ENCODE assay signal across 23 cellular contexts in genomic region chr9:129952337-129952736, GRCh38.
A peak's percentile ranks its signal among the peaks of the same experiment; 100 is the strongest.
DNase-seq lines count a peak whose midpoint lies in the region; ATAC-seq, FAIRE-seq and TF ChIP-seq lines count a peak whose summit lies in the region.
"Had no signal": no experiment of that assay in that cellular context is flagged by ENCODE, and none has a peak within 500 bp of the region (broad histone marks: within the 10 kb centered on the region; RNA-seq: fewer than 3 reads in every experiment).

No MANE protein-coding gene starts in this region.

- H3K9me3 Mint-ChIP-seq in activated CD4-positive, alpha-beta T cell treated with anti-CD3 and anti-CD28 coated beads for 36 hours (ENCODE audit: low read depth) = no peaks in the 10 kb centered on the region
- H3K9me3 Mint-ChIP-seq: CD4-positive, alpha-beta memory T cell; H9 had no signal

- no peak for ATAC-seq in activated CD4-positive, alpha-beta T cell treated with anti-CD3 and anti-CD28 coated beads for 36 hours
- ATAC-seq in HepG2 (no peak), right lobe of liver (no peak), HG03378 (IDR thresholded peaks at IDR 0.05; ENCODE audit: unreplicated experiment) (no peak)
- ATAC-seq: PC-3 had no signal

- H3K79me2 ChIP-seq in HepG2 (ENCODE audit: insufficient read depth, low read length) = no peaks in the 10 kb centered on the region

- no peak overlapping the region for H3K27ac ChIP-seq in HepG2 (ENCODE audit: extremely low read length, insufficient read depth, low read length)
- H3K27ac ChIP-seq in right lobe of liver = no peak overlapping the region
- H3K27ac ChIP-seq in esophagus muscularis mucosa (replicated peaks in 1 of 4) = peak overlapping the region in 3 of 4 donors; percentile 20 to 82 (median 79)

- H3K9me3 ChIP-seq in HepG2 (ENCODE audit: low read length) (no peaks in the 10 kb centered on the region), right lobe of liver (no peaks in the 10 kb centered on the region), esophagus muscularis mucosa (no peaks in the 10 kb centered on the region)
- H3K9me3 ChIP-seq: MG63 had no signal

- intact Hi-C loops in activated CD4-positive, alpha-beta T cell treated with anti-CD3 and anti-CD28 coated beads for 36 hours (cut with DNase I, micrococcal nuclease) = no loop called here
- intact Hi-C loops in HepG2 (cut with micrococcal nuclease; ENCODE audit: unreplicated experiment) = no loop called here
- intact Hi-C loops in right lobe of liver (cut with DNase I) = no loop called here
- intact Hi-C loops in esophagus muscularis mucosa (cut with DNase I) = no loop called here

- no peak for TF ChIP-seq RAD21 in HepG2 (CRISPR knock-in tag; IDR thresholded peaks at IDR 0.05)

- no peak for FAIRE-seq in HepG2 (lab: Jason Lieb, UNC)

- peaks cover 53% of the 10 kb centered on the region for H3K4me1 Mint-ChIP-seq in activated CD4-positive, alpha-beta T cell treated with anti-CD3 and anti-CD28 coated beads for 36 hours

- peak overlapping the region; percentile 42 for H3K27ac Mint-ChIP-seq in activated CD4-positive, alpha-beta T cell treated with anti-CD3 and anti-CD28 coated beads for 36 hours
- H3K27ac Mint-ChIP-seq: B cell, H9 had no signal

- H4K20me1 ChIP-seq in HepG2 (ENCODE audit: insufficient read depth, low read length) = no peaks in the 10 kb centered on the region

- peaks cover 7% of the 10 kb centered on the region for H3K4me1 ChIP-seq in HepG2 (ENCODE audit: insufficient read depth, low read length)
- H3K4me1 ChIP-seq in right lobe of liver = peaks cover 0 to 10% (median 0%) of the 10 kb centered on the region in 4 donors
- H3K4me1 ChIP-seq in esophagus muscularis mucosa = peaks cover 0 to 64% (median 56%) of the 10 kb centered on the region in 4 donors

- H3K4me2 ChIP-seq in HepG2 (ENCODE audit: low read depth, low read length) = no peak overlapping the region

- H3K36me3 ChIP-seq in HepG2 (replicated peaks in 1 of 2; ENCODE audit: control insufficient read depth in 1 of 2, insufficient read depth in 2 of 2, low read length in 2 of 2) (peaks cover 0 to 13% of the 10 kb centered on the region in 2 experiments; a peak in 1 of 5 replicates), right lobe of liver (peaks cover 0 to 3% (median 0%) of the 10 kb centered on the region in 4 donors), esophagus muscularis mucosa (peaks cover 10 to 52% (median 28%) of the 10 kb centered on the region in 4 donors)

- TF ChIP-seq POLR2A in HepG2 (IDR thresholded peaks at IDR 0.05; ENCODE audit: insufficient read depth in 1 of 2, low read depth in 2 of 2, low read length in 2 of 2) (no peak), right lobe of liver (IDR thresholded peaks at IDR 0.05) (no peak), esophagus muscularis mucosa (IDR thresholded peaks at IDR 0.05; ENCODE audit: low read depth) (no peak)

- BruUV-seq in HepG2 (replicated peaks; lab: Mats Ljungman, UMichigan) = no TSS peak

- no peak for DNase-seq in activated CD4-positive, alpha-beta T cell treated with anti-CD3 and anti-CD28 coated beads for 36 hours
- no peak for DNase-seq in activated CD4-positive, alpha-beta T cell treated with anti-CD3 and anti-CD28 coated beads for 4 hours
- DNase-seq in HepG2 (ENCODE audit: low spot score) (no peak), right lobe of liver (no peak), esophagus muscularis mucosa (ENCODE audit: extremely low spot score) (no peak), GDM1 (lab: John Stamatoyannopoulos, UW) (no peak), NCI-H146 (lab: John Stamatoyannopoulos, UW) (no peak)
- DNase-seq: 8988T; CD4-positive, alpha-beta memory T cell; DMS153; GF-D8; H9; Kasumi-1; MG63; NCI-H1048; NCI-H1436; NCI-H2029; NCI-H345; NCI-H526; PC-3; RPMI8226 had no signal

- H3K9ac ChIP-seq in HepG2 (ENCODE audit: insufficient read depth, low read depth, low read length) = no peak overlapping the region

- TF ChIP-seq CTCF in HepG2 (CRISPR knock-in tag; IDR thresholded peaks at IDR 0.05) (no peak), right lobe of liver (IDR thresholded peaks at IDR 0.05) (no peak), esophagus muscularis mucosa (IDR thresholded peaks at IDR 0.05) (no peak)

- H3K36me3 Mint-ChIP-seq in activated CD4-positive, alpha-beta T cell treated with anti-CD3 and anti-CD28 coated beads for 36 hours (ENCODE audit: low read depth) = peaks cover 66% of the 10 kb centered on the region

- TF ChIP-seq EP300 in HepG2 (IDR thresholded peaks at IDR 0.05; ENCODE audit: low read depth in 2 of 2, low read length in 2 of 2) = no peak
- no peak for TF ChIP-seq EP300 in HepG2 (CRISPR knock-in tag; IDR thresholded peaks at IDR 0.05; ENCODE audit: borderline replicate concordance)
- no peak for TF ChIP-seq EP300 in esophagus muscularis mucosa (IDR thresholded peaks at IDR 0.05)

- in situ Hi-C loops in HepG2 (cut with HindIII; ENCODE audit: extremely low pct_ligation_motif_present, low pct_unique_long_range_greater_than_20kb) = no loop called here

- no peak overlapping the region for H3K4me3 ChIP-seq in HepG2 (replicated peaks in 1 of 3; ENCODE audit: insufficient read depth in 1 of 3, low read depth in 2 of 3, low read length in 3 of 3)
- no peak overlapping the region for H3K4me3 ChIP-seq in right lobe of liver
- no peak overlapping the region for H3K4me3 ChIP-seq in esophagus muscularis mucosa
- H3K4me3 ChIP-seq: MG63 had no signal

- no peaks in the 10 kb centered on the region for H3K27me3 Mint-ChIP-seq in activated CD4-positive, alpha-beta T cell treated with anti-CD3 and anti-CD28 coated beads for 36 hours
- H3K27me3 Mint-ChIP-seq: B cell; CD4-positive, alpha-beta memory T cell had no signal

- POLR2A ChIA-PET in activated CD4-positive, alpha-beta T cell treated with anti-CD3 and anti-CD28 coated beads for 36 hours (lab: Charles Lee) = no interaction called here
- POLR2A ChIA-PET in HepG2 (lab: Yijun Ruan, JAX) = no interaction called here

- H3K27me3 ChIP-seq in HepG2 (ENCODE audit: control insufficient read depth in 1 of 2, insufficient read depth in 2 of 2, low read length in 2 of 2) = no peaks in the 10 kb centered on the region
- H3K27me3 ChIP-seq in right lobe of liver = no peaks in the 10 kb centered on the region
- no peaks in the 10 kb centered on the region for H3K27me3 ChIP-seq in esophagus muscularis mucosa
- H3K27me3 ChIP-seq: MG63 had no signal

- H2AFZ ChIP-seq in HepG2 (ENCODE audit: low read length) = no peak overlapping the region

- CTCF ChIA-PET in activated CD4-positive, alpha-beta T cell treated with anti-CD3 and anti-CD28 coated beads for 36 hours (lab: Charles Lee) = no interaction called here
- CTCF ChIA-PET in HepG2 (lab: Yijun Ruan, JAX; ENCODE audit: low intra/inter-chr PET ratio, low total read pairs) = no interaction called here

- 97% methylated on average over 3 of the region's 3 CpGs for WGBS in HepG2 (ENCODE audit: low lambda C conversion rate)
- WGBS in right lobe of liver (ENCODE audit: insufficient coverage, low coverage, low lambda C conversion rate, missing lambda C conversion rate) = 96% methylated on average over 3 of the region's 3 CpGs
- 93% methylated on average over 3 of the region's 3 CpGs for WGBS in esophagus muscularis mucosa

- no peak overlapping the region for H3K4me3 Mint-ChIP-seq in activated CD4-positive, alpha-beta T cell treated with anti-CD3 and anti-CD28 coated beads for 36 hours
- H3K4me3 Mint-ChIP-seq: B cell; CD4-positive, alpha-beta memory T cell; H9 had no signal

TF ChIP-seq in HepG2, 621 proteins besides CTCF, POLR2A, EP300 and RAD21 (continues in another document):
- TF ChIP-seq ZNF609 (CRISPR knock-in tag; IDR thresholded peaks at IDR 0.05; ENCODE audit: borderline replicate concordance) (no peak), ZNF552 (CRISPR knock-in tag; IDR thresholded peaks at IDR 0.05; ENCODE audit: borderline replicate concordance) (no peak), ZNF451 (CRISPR knock-in tag; IDR thresholded peaks at IDR 0.05) (no peak), MNT (IDR thresholded peaks at IDR 0.05) (peak; percentile 92)

Comparison
In these comparisons a context has a peak if more than half of its experiments do, and no peak if none do; other contexts are left out.
1. H3K27ac ChIP-seq: peak in esophagus muscularis mucosa (3 of 4); none in HepG2 (single experiment) and right lobe of liver (0 of 3).